In the genomic region with DNA sequence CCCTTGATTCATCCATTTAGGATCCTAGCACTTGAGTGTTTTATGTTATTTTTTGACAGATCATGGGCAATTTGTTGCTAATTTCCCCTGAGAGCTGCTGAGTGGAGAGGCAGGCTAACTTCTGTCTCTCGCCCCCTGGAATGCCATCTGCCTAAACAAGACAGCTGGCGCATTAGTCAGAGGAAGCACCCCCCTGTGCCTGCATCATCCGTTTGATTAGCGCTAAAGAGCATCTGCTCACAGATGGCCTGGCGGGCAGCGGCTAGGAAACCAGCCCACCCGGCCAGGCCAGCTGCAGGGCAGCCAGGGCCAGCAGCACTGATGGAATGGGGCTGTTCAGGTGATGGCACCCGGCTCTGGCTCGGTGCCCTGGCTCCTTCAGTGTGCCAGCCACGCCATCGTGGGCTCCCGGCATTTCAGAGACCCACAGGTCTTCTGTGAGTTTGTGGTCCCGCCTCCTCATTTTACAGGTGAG, we compare ENCODE assay signal across 11 cellular contexts. TPM values are rescaled to one million over a fixed set of nuclear protein-coding genes. Genes with fewer than 3 reads are reported as not detected.
DNase-seq lines count a peak whose midpoint lies in the region; TF ChIP-seq lines count a peak whose summit lies in the region.
"Had no signal": no experiment of that assay in that cellular context is flagged by ENCODE, and none has a peak within 500 bp of the region (broad histone marks: within the 10 kb centered on the region; RNA-seq: fewer than 3 reads in every experiment).

No MANE protein-coding gene starts in this region.

- no peak for TF ChIP-seq CTCF in cardiac fibroblast (IDR thresholded peaks at IDR 0.05; ENCODE audit: low read depth, low read length)
- no peak for TF ChIP-seq CTCF in GM20000 (IDR thresholded peaks at IDR 0.05; ENCODE audit: extremely low read depth, missing control alignments)

- H3K4me3 ChIP-seq in cardiac fibroblast (replicated peaks in 1 of 2; ENCODE audit: low read depth in 2 of 2, low read length in 2 of 2), result no peak overlapping the region

- DNase-seq in GM04503 (ENCODE audit: low read depth) (peak; percentile 33), NCI-H2227 (lab: John Stamatoyannopoulos, UW; ENCODE audit: unreplicated experiment) (peak; percentile 68), cardiac fibroblast (ENCODE audit: low read depth in 2 of 2) (peak; percentile 42 to 57), occipital lobe (lab: John Stamatoyannopoulos, UW) (peak; percentile 28), NCI-H2196 treated with DMSO at 0.1 percent for 48 hours (lab: John Stamatoyannopoulos, UW; ENCODE audit: unreplicated experiment) (no peak), GM20000 (ENCODE audit: low spot score) (no peak), nucleus accumbens (lab: John Stamatoyannopoulos, UW) (no peak), AML-193 (lab: John Stamatoyannopoulos, UW) (no peak)
- DNase-seq: activated CD4-positive, CD25-positive, alpha-beta regulatory T cell; NCI-H226; stimulated activated CD8-positive, alpha-beta memory T cell treated with anti-CD3 and anti-CD28 coated beads, Interleukin-4, amount 100 ng/mL, for 48 hours had no signal

RNA-seq across cellular contexts. Expression of a gene that starts 22.9 kb away (rescaled TPM):
- 9.8 TPM for total RNA-seq in occipital lobe

Comparison
In these comparisons a context has a peak if more than half of its experiments do, and no peak if none do; other contexts are left out.
1. DNase-seq: peak in GM04503 (single experiment), NCI-H2227 (single experiment), cardiac fibroblast (2 of 2) and occipital lobe (single experiment); none in NCI-H2196 treated with DMSO at 0.1 percent for 48 hours (single experiment), GM20000 (single experiment), nucleus accumbens (0 of 56) and AML-193 (0 of 2).